Comparison of ENCODE assay signal across 1 cellular context in genomic region chr1:169312084-169312954, GRCh38.
A peak's percentile ranks its signal among the peaks of the same experiment; 100 is the strongest.
TF ChIP-seq lines count a peak whose summit lies in the region.

No MANE protein-coding gene starts in this region.

TF ChIP-seq in K562, 482 proteins besides CTCF, POLR2A, EP300 and RAD21 (continues in another document):
- TF ChIP-seq POLR2H (tag; IDR thresholded peaks at IDR 0.05; ENCODE audit: low read depth) (no peak; the same call in 1 of the 2 replicates), ZNF253 (CRISPR knock-in tag; conservative IDR thresholded peaks at IDR 0.05) (no peak), ZFP36 (IDR thresholded peaks at IDR 0.05; ENCODE audit: low read depth, low read length, partially characterized antibody) (no peak), SNAPC5 (CRISPR knock-in tag; IDR thresholded peaks at IDR 0.05) (no peak), NR1H2 (CRISPR knock-in tag; IDR thresholded peaks at IDR 0.05) (no peak), NFYB (IDR thresholded peaks at IDR 0.05; ENCODE audit: extremely low read depth, insufficient read length) (no peak), ZNF324 (CRISPR knock-in tag; IDR thresholded peaks at IDR 0.05) (no peak), CHD1 (IDR thresholded peaks at IDR 0.05; ENCODE audit: low read length) (no peak), NBN (IDR thresholded peaks at IDR 0.05; ENCODE audit: low read depth) (peak; percentile 52; the same call in 1 of the 2 replicates), PML (IDR thresholded peaks at IDR 0.05; ENCODE audit: low read length) (peak; percentile 36; the same call in 1 of the 2 replicates), FOS (IDR thresholded peaks at IDR 0.05; ENCODE audit: extremely low read depth, insufficient read length) (peak; percentile 76), SP1 (CRISPR knock-in tag; IDR thresholded peaks at IDR 0.05) (no peak; the same call in 1 of the 2 replicates), ELK3 (CRISPR knock-in tag; IDR thresholded peaks at IDR 0.05) (no peak), ZNF589 (CRISPR knock-in tag; IDR thresholded peaks at IDR 0.05; ENCODE audit: low read depth) (peak; percentile 91), TBP (optimal IDR thresholded peaks at IDR 0.05; ENCODE audit: low read depth, low read length) (no peak), EWSR1 (IDR thresholded peaks at IDR 0.05; ENCODE audit: borderline replicate concordance, low read depth, partially characterized antibody) (no peak), HNRNPH1 (optimal IDR thresholded peaks at IDR 0.05; ENCODE audit: low read depth, low read length) (no peak), NRF1 (conservative IDR thresholded peaks at IDR 0.05 in 1 of 2, IDR thresholded peaks at IDR 0.05 in 1 of 2) (peak; percentile 54 to 62; a peak in 3 of 4 replicates), KLF13 (tag; IDR thresholded peaks at IDR 0.05; ENCODE audit: borderline replicate concordance, low read depth) (no peak), PHB (CRISPR knock-in tag; IDR thresholded peaks at IDR 0.05) (no peak), ZNF134 (CRISPR knock-in tag; conservative IDR thresholded peaks at IDR 0.05) (no peak), NR2F6 (CRISPR knock-in tag; IDR thresholded peaks at IDR 0.05) (no peak), ZNF165 (CRISPR knock-in tag; IDR thresholded peaks at IDR 0.05; ENCODE audit: borderline replicate concordance) (no peak), SMARCA5 (IDR thresholded peaks at IDR 0.05) (no peak), CBFB (CRISPR knock-in tag; IDR thresholded peaks at IDR 0.05) (no peak), HDAC2 (IDR thresholded peaks at IDR 0.05) (peak; percentile 77; the same call in 1 of the 2 replicates), GABPA (tag; conservative IDR thresholded peaks at IDR 0.05; ENCODE audit: low read depth) (0 out of 2 replicates have a peak, but pooled peaks have one; percentile 33), NCOA1 (IDR thresholded peaks at IDR 0.05; ENCODE audit: low read depth) (peak; percentile 47; the same call in 1 of the 2 replicates), ZNF311 (CRISPR knock-in tag; IDR thresholded peaks at IDR 0.05) (0 out of 2 replicates have a peak, but pooled peaks have one; percentile 7), RBM39 (optimal IDR thresholded peaks at IDR 0.05; ENCODE audit: low read depth, low read length) (no peak), ETV1 (tag; conservative IDR thresholded peaks at IDR 0.05; ENCODE audit: low read depth) (no peak; the same call in 1 of the 2 replicates), KHSRP (IDR thresholded peaks at IDR 0.05) (no peak), SLC30A9 (CRISPR knock-in tag; IDR thresholded peaks at IDR 0.05) (no peak), ZNF175 (CRISPR knock-in tag; IDR thresholded peaks at IDR 0.05; ENCODE audit: low read depth) (peak; percentile 93), ZNF644 (tag; IDR thresholded peaks at IDR 0.05; ENCODE audit: low read depth) (peak; percentile 89), MTA3 (IDR thresholded peaks at IDR 0.05; ENCODE audit: borderline replicate concordance) (0 out of 2 replicates have a peak, but pooled peaks have one; percentile 75), RHOXF2B (CRISPR knock-in tag; conservative IDR thresholded peaks at IDR 0.05) (no peak), PTRF (tag; IDR thresholded peaks at IDR 0.05) (no peak; the same call in 1 of the 2 replicates), ZNF511 (CRISPR knock-in tag; IDR thresholded peaks at IDR 0.05) (no peak), SMC3 (conservative IDR thresholded peaks at IDR 0.05; ENCODE audit: insufficient read depth, low read depth, low read length) (no peak), HSF4 (CRISPR knock-in tag; IDR thresholded peaks at IDR 0.05; ENCODE audit: borderline replicate concordance) (no peak), GABPB2 (CRISPR knock-in tag; conservative IDR thresholded peaks at IDR 0.05) (no peak), CHD2 (IDR thresholded peaks at IDR 0.05; ENCODE audit: low read depth, low read length) (no peak), EZH2 (IDR thresholded peaks at IDR 0.05; ENCODE audit: borderline replicate concordance, low read depth, low read length) (no peak)
- TF ChIP-seq, protein P1, sequence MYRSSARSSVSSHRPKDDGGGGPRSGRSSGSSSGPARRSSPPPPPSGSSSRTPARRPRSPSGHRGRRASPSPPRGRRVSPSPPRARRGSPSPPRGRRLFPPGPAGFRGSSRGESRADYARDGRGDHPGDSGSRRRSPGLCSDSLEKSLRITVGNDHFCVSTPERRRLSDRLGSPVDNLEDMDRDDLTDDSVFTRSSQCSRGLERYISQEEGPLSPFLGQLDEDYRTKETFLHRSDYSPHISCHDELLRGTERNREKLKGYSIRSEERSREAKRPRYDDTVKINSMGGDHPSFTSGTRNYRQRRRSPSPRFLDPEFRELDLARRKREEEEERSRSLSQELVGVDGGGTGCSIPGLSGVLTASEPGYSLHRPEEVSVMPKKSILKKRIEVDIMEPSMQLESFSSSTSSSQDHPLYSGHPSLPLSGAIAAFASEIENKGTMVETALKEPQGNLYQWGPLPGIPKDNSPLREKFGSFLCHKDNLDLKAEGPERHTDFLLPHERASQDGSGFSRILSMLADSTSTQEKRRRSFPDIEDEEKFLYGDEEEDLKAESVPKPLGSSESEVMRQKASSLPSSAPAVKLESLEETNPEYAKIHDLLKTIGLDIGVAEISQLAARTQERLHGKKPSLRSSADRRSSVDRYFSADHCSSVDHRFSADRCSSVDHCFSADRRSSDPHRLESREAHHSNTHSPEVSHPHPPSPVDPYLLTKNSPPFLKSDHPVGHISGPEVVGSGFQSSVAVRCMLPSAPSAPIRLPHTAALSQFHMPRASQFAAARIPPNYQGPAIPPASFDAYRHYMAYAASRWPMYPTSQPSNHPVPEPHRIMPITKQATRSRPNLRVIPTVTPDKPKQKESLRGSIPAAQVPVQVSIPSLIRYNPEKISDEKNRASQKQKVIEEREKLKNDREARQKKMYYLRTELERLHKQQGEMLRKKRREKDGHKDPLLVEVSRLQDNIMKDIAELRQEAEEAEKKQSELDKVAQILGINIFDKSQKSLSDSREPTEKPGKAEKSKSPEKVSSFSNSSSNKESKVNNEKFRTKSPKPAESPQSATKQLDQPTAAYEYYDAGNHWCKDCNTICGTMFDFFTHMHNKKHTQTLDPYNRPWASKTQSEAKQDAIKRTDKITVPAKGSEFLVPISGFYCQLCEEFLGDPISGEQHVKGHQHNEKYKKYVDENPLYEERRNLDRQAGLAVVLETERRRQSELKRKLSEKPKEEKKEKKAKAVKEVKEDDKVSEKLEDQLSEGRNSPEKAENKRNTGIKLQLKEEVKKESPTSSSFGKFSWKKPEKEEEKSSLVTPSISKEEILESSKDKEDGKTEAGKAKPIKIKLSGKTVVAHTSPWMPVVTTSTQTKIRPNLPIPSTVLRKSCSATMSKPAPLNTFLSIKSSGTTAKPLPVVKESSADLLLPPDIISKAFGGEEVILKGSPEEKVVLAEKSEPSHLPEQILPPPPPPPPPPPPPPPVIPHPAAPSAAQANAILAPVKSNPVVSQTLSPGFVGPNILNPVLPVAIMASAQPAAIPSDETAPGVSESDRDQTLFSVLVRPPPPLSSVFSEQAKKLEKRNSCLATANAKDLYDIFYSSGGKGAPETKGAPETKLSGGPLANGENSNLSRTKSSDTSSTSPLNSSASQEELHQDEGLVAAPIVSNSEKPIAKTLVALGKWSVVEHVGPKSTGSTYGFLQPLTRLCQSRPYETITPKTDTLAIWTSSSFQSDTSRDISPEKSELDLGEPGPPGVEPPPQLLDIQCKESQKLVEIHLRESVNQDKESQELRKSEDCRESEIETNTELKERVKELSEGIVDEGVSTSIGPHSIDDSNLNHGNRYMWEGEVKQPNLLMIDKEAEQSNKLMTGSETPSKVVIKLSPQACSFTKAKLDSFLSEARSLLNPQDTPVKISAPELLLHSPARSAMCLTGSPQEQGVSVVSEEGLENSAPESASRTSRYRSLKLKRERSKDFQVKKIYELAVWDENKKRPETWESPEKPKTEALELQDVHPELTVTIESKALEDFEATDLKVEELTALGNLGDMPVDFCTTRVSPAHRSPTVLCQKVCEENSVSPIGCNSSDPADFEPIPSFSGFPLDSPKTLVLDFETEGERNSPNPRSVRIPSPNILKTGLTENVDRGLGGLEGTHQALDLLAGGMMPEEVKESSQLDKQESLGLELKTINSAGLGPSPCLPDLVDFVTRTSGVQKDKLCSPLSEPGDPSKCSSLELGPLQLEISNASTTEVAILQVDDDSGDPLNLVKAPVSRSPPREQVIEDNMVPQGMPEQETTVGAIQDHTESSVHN (IDR thresholded peaks at IDR 0.05; ENCODE audit: borderline replicate concordance in 1 of 2, low read depth in 1 of 2) = peak in 1 of 2 experiments; percentile 79; a peak in 1 of 4 replicates
- TF ChIP-seq, protein P2, sequence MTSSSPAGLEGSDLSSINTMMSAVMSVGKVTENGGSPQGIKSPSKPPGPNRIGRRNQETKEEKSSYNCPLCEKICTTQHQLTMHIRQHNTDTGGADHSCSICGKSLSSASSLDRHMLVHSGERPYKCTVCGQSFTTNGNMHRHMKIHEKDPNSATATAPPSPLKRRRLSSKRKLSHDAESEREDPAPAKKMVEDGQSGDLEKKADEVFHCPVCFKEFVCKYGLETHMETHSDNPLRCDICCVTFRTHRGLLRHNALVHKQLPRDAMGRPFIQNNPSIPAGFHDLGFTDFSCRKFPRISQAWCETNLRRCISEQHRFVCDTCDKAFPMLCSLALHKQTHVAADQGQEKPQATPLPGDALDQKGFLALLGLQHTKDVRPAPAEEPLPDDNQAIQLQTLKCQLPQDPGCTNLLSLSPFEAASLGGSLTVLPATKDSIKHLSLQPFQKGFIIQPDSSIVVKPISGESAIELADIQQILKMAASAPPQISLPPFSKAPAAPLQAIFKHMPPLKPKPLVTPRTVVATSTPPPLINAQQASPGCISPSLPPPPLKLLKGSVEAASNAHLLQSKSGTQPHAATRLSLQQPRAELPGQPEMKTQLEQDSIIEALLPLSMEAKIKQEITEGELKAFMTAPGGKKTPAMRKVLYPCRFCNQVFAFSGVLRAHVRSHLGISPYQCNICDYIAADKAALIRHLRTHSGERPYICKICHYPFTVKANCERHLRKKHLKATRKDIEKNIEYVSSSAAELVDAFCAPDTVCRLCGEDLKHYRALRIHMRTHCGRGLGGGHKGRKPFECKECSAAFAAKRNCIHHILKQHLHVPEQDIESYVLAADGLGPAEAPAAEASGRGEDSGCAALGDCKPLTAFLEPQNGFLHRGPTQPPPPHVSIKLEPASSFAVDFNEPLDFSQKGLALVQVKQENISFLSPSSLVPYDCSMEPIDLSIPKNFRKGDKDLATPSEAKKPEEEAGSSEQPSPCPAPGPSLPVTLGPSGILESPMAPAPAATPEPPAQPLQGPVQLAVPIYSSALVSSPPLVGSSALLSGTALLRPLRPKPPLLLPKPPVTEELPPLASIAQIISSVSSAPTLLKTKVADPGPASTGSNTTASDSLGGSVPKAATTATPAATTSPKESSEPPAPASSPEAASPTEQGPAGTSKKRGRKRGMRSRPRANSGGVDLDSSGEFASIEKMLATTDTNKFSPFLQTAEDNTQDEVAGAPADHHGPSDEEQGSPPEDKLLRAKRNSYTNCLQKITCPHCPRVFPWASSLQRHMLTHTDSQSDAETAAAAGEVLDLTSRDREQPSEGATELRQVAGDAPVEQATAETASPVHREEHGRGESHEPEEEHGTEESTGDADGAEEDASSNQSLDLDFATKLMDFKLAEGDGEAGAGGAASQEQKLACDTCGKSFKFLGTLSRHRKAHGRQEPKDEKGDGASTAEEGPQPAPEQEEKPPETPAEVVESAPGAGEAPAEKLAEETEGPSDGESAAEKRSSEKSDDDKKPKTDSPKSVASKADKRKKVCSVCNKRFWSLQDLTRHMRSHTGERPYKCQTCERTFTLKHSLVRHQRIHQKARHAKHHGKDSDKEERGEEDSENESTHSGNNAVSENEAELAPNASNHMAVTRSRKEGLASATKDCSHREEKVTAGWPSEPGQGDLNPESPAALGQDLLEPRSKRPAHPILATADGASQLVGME (CRISPR knock-in tag; IDR thresholded peaks at IDR 0.05) = no peak
- TF ChIP-seq, protein P3, sequence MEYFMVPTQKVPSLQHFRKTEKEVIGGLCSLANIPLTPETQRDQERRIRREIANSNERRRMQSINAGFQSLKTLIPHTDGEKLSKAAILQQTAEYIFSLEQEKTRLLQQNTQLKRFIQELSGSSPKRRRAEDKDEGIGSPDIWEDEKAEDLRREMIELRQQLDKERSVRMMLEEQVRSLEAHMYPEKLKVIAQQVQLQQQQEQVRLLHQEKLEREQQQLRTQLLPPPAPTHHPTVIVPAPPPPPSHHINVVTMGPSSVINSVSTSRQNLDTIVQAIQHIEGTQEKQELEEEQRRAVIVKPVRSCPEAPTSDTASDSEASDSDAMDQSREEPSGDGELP (CRISPR knock-in tag; IDR thresholded peaks at IDR 0.05; ENCODE audit: borderline replicate concordance) = peak; percentile 96
- TF ChIP-seq, protein P4, sequence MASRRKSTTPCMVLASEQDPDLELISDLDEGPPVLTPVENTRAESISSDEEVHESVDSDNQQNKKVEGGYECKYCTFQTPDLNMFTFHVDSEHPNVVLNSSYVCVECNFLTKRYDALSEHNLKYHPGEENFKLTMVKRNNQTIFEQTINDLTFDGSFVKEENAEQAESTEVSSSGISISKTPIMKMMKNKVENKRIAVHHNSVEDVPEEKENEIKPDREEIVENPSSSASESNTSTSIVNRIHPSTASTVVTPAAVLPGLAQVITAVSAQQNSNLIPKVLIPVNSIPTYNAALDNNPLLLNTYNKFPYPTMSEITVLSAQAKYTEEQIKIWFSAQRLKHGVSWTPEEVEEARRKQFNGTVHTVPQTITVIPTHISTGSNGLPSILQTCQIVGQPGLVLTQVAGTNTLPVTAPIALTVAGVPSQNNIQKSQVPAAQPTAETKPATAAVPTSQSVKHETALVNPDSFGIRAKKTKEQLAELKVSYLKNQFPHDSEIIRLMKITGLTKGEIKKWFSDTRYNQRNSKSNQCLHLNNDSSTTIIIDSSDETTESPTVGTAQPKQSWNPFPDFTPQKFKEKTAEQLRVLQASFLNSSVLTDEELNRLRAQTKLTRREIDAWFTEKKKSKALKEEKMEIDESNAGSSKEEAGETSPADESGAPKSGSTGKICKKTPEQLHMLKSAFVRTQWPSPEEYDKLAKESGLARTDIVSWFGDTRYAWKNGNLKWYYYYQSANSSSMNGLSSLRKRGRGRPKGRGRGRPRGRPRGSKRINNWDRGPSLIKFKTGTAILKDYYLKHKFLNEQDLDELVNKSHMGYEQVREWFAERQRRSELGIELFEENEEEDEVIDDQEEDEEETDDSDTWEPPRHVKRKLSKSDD (conservative IDR thresholded peaks at IDR 0.05; ENCODE audit: low read length) = no peak
